Comparison of ENCODE assay signal across 16 cellular contexts in the genomic region with DNA sequence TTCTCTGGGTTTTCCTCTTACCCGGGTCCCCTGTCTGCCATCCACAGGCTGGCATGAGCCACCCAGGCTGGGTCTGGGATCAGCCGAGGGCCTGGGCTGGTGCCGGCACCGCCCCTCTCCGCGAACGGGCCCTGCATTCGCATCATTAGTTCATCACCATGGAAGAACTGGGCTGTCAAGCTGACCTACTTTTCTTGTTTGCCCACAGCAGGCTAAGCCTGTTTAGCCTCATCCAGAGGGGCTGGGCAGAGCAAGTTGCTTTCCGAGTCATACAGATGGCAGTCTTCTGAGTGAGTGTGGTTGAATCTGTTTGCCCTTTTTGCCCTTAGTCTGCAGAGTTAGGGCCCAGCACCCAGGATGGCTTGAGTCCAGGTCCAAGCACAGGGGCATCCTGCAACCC.
DNase-seq lines count a peak whose midpoint lies in the region; ATAC-seq and TF ChIP-seq lines count a peak whose summit lies in the region.
"Had no signal": no experiment of that assay in that cellular context is flagged by ENCODE, and none has a peak within 500 bp of the region (broad histone marks: within the 10 kb centered on the region; RNA-seq: fewer than 3 reads in every experiment).

No MANE protein-coding gene starts in this region.

- TF ChIP-seq POLR2A in heart left ventricle (IDR thresholded peaks at IDR 0.05): no peak
- no peak for TF ChIP-seq POLR2A in lower leg skin (IDR thresholded peaks at IDR 0.05)

- BruUV-seq in mammary epithelial cell (replicated peaks; lab: Mats Ljungman, UMichigan): no TSS peak

- H3K79me2 ChIP-seq in mammary epithelial cell (ENCODE audit: insufficient read depth, low read length): peaks cover 49% of the 10 kb centered on the region

- H3K4me2 ChIP-seq in mammary epithelial cell (ENCODE audit: insufficient read depth, low read depth, low read length): no peak overlapping the region

- dilution Hi-C loops in mammary epithelial cell (cut with HindIII; ENCODE audit: low sequenced_read_pairs): no loop called here

- no peak overlapping the region for H3K9ac ChIP-seq in mammary epithelial cell (ENCODE audit: insufficient read depth, low read length)

- peaks cover 0 to 68% (median 34%) of the 10 kb centered on the region in 12 donors for H3K4me1 ChIP-seq in heart left ventricle
- H3K4me1 ChIP-seq in mammary epithelial cell (ENCODE audit: insufficient read depth, low read length): peaks cover 32% of the 10 kb centered on the region
- peaks cover 11% of the 10 kb centered on the region for H3K4me1 ChIP-seq in upper lobe of right lung

- no peaks in the 10 kb centered on the region for H3K9me3 ChIP-seq in heart left ventricle
- H3K9me3 ChIP-seq in mammary epithelial cell (replicated peaks; ENCODE audit: insufficient read depth, low read length): no peaks in the 10 kb centered on the region
- H3K9me3 ChIP-seq in upper lobe of right lung: no peaks in the 10 kb centered on the region
- H3K9me3 ChIP-seq: gastrocnemius medialis, psoas muscle had no signal

- H3K27me3 ChIP-seq in heart left ventricle (no peaks in the 10 kb centered on the region), mammary epithelial cell (ENCODE audit: insufficient read depth, low read length) (no peaks in the 10 kb centered on the region), upper lobe of right lung (no peaks in the 10 kb centered on the region)
- H3K27me3 ChIP-seq: gastrocnemius medialis had no signal

- CTCF ChIA-PET in mammary epithelial cell (lab: Charles Lee; ENCODE audit: low non-redundant PET): no interaction called here

- no peak overlapping the region for H3K4me3 ChIP-seq in heart left ventricle
- H3K4me3 ChIP-seq in mammary epithelial cell (replicated peaks in 1 of 3; ENCODE audit: insufficient read depth in 1 of 3, low read depth in 2 of 3, low read length in 3 of 3): no peak overlapping the region
- H3K4me3 ChIP-seq in lower leg skin (ENCODE audit: low read depth, poor library complexity, severe bottlenecking): no peak overlapping the region
- no peak overlapping the region for H3K4me3 ChIP-seq in upper lobe of right lung
- H3K4me3 ChIP-seq: gastrocnemius medialis, psoas muscle, SK-N-MC had no signal

- 66 to 73% (median 70%) methylated on average over 9 of the region's 9 CpGs for WGBS in heart left ventricle, 4 donors
- WGBS in mammary epithelial cell (ENCODE audit: low coverage, missing lambda C conversion rate): 95% methylated on average over 9 of the region's 9 CpGs
- WGBS in lower leg skin, 2 donors: 27 to 43% methylated on average over 9 of the region's 9 CpGs

- H3K36me3 ChIP-seq in heart left ventricle (peaks cover 0 to 4% (median 0%) of the 10 kb centered on the region in 9 donors), mammary epithelial cell (ENCODE audit: insufficient read depth, low read length) (no peaks in the 10 kb centered on the region), upper lobe of right lung (no peaks in the 10 kb centered on the region)
- H3K36me3 ChIP-seq: gastrocnemius medialis had no signal

- ATAC-seq in heart left ventricle (peak in 3 of 4 donors; percentile 28 to 58 (median 47)), Right ventricle myocardium superior (ENCODE audit: poor library complexity) (no peak), upper lobe of right lung (peak; percentile 4), HG03095 (IDR thresholded peaks at IDR 0.05; ENCODE audit: unreplicated experiment) (no peak), HG02588 (IDR thresholded peaks at IDR 0.05; ENCODE audit: unreplicated experiment) (no peak)
- ATAC-seq: CD8-positive, alpha-beta T cell; gastrocnemius medialis had no signal

- DNase-seq in heart left ventricle (no peak), Right ventricle myocardium superior (no peak), mammary epithelial cell (peak; percentile 23), lower leg skin (ENCODE audit: low spot score in 2 of 2) (peak; percentile 39 to 72), upper lobe of right lung (no peak), DMS79 treated with DMSO at 0.1 percent for 48 hours (lab: John Stamatoyannopoulos, UW) (no peak)
- DNase-seq: activated gamma-delta T cell treated with Interleukin-2 at 50 U/mL for 16 hours; CD8-positive, alpha-beta T cell; effector memory CD4-positive, alpha-beta T cell; gastrocnemius medialis; GF-D8; NCI-H2171; psoas muscle had no signal

- H3K27ac ChIP-seq in heart left ventricle: peak overlapping the region in 8 of 12 donors; percentile 20 to 69 (median 41)
- H3K27ac ChIP-seq in mammary epithelial cell (ENCODE audit: insufficient read depth, low read depth, low read length): no peak overlapping the region
- H3K27ac ChIP-seq in upper lobe of right lung: no peak overlapping the region
- H3K27ac ChIP-seq: gastrocnemius medialis, psoas muscle, SK-N-MC had no signal

- intact Hi-C loops in heart left ventricle (cut with DNase I): loop anchor here in 2 of 10 donors (5.0 to 10.0 kb wide), 2 partner anchors 63 to 65 kb away; a partner anchor contains a TSS
- intact Hi-C loops in Right ventricle myocardium superior (cut with DNase I): loop anchor here (5.0 kb wide), 1 partner anchor 60 kb away; no protein-coding TSS in a partner anchor
- intact Hi-C loops in mammary epithelial cell (cut with micrococcal nuclease): no loop called here
- intact Hi-C loops in lower leg skin (cut with DNase I; ENCODE audit: low total_unique reads): no loop called here
- intact Hi-C loops in upper lobe of right lung (cut with DNase I): no loop called here

- no peak overlapping the region for H2AFZ ChIP-seq in mammary epithelial cell (ENCODE audit: low read depth, low read length)

- in situ Hi-C loops in mammary epithelial cell (cut with MboI; ENCODE audit: low sequenced_read_pairs in 2 of 2): no loop called here

- peaks cover 11% of the 10 kb centered on the region for H4K20me1 ChIP-seq in mammary epithelial cell (ENCODE audit: insufficient read depth, low read length)

- TF ChIP-seq CTCF in heart left ventricle (IDR thresholded peaks at IDR 0.05): no peak
- no peak for TF ChIP-seq CTCF in mammary epithelial cell (conservative IDR thresholded peaks at IDR 0.05 in 1 of 2, IDR thresholded peaks at IDR 0.05 in 1 of 2; ENCODE audit: extremely low read depth in 1 of 2, insufficient read depth in 1 of 2, low read depth in 1 of 2, low read length in 2 of 2)
- TF ChIP-seq CTCF in lower leg skin (IDR thresholded peaks at IDR 0.05): no peak
- TF ChIP-seq CTCF in upper lobe of right lung (IDR thresholded peaks at IDR 0.05): no peak

Comparison
In these comparisons a context has a peak if more than half of its experiments do, and no peak if none do; other contexts are left out.
1. ATAC-seq: peak in heart left ventricle (3 of 4) and upper lobe of right lung (single experiment); none in Right ventricle myocardium superior (single experiment), HG03095 (single experiment) and HG02588 (single experiment).
2. DNase-seq: peak in mammary epithelial cell (single experiment) and lower leg skin (2 of 2); none in heart left ventricle (0 of 5), Right ventricle myocardium superior (single experiment), upper lobe of right lung (single experiment) and DMS79 treated with DMSO at 0.1 percent for 48 hours (single experiment).
3. H3K27ac ChIP-seq: peak in heart left ventricle (8 of 12); none in mammary epithelial cell (single experiment) and upper lobe of right lung (single experiment).